ENCODE assay signal across 8 cellular contexts in genomic region chr6:89829591-89830384, GRCh38. TPM values are rescaled to one million over a fixed set of nuclear protein-coding genes. Genes with fewer than 3 reads are reported as not detected.
DNase-seq lines count a peak whose midpoint lies in the region; ATAC-seq and TF ChIP-seq lines count a peak whose summit lies in the region.

CASP8AP2 (plus strand) TSS chr6:89829880.

- H3K27me3 ChIP-seq in ACC112 (ENCODE audit: insufficient read depth, low read length) (no peaks in the 10 kb centered on the region), mammary epithelial cell (ENCODE audit: insufficient read depth, low read length) (no peaks in the 10 kb centered on the region), smooth muscle cell (ENCODE audit: low read depth) (no peaks in the 10 kb centered on the region)

- TF ChIP-seq CTCF in VCaP (conservative IDR thresholded peaks at IDR 0.05) (no peak), mammary epithelial cell (conservative IDR thresholded peaks at IDR 0.05 in 1 of 2, IDR thresholded peaks at IDR 0.05 in 1 of 2; ENCODE audit: extremely low read depth in 1 of 2, insufficient read depth in 1 of 2, low read depth in 1 of 2, low read length in 2 of 2) (no peak), smooth muscle cell (IDR thresholded peaks at IDR 0.05; ENCODE audit: borderline replicate concordance, insufficient read depth, poor library complexity, severe bottlenecking) (no peak)

- peak; percentile 97 for DNase-seq in NCI-H2196 treated with DMSO at 0.1 percent for 48 hours (lab: John Stamatoyannopoulos, UW; ENCODE audit: unreplicated experiment)
- DNase-seq in mammary epithelial cell: peak; percentile 99
- DNase-seq in iPS-NIHi11 (ENCODE audit: low spot score): peak; percentile 95
- DNase-seq in smooth muscle cell (lab: John Stamatoyannopoulos, UW; ENCODE audit: unreplicated experiment): peak; percentile 68

- TSS peak; percentile 57 for BruUV-seq in mammary epithelial cell (replicated peaks; lab: Mats Ljungman, UMichigan)

- H3K4me3 ChIP-seq in ACC112 (ENCODE audit: low read depth, low read length) (peak within 1 kb of the TSS; percentile 96), mammary epithelial cell (replicated peaks in 1 of 3; ENCODE audit: insufficient read depth in 1 of 3, low read depth in 2 of 3, low read length in 3 of 3) (peak within 1 kb of the TSS; percentile 80 to 95 (median 81)), smooth muscle cell (peak within 1 kb of the TSS; percentile 90)

- H4K20me1 ChIP-seq in mammary epithelial cell (ENCODE audit: insufficient read depth, low read length) (no peaks in the 10 kb centered on the region), smooth muscle cell (ENCODE audit: low read depth) (no peaks in the 10 kb centered on the region)

- H2AFZ ChIP-seq in ACC112 (ENCODE audit: low read length, unreplicated experiment) (peak within 1 kb of the TSS; percentile 97), mammary epithelial cell (ENCODE audit: low read depth, low read length) (peak within 1 kb of the TSS; percentile 98), smooth muscle cell (ENCODE audit: low read depth) (peak within 1 kb of the TSS; percentile 98)

- in situ Hi-C loops in mammary epithelial cell (cut with MboI; ENCODE audit: low sequenced_read_pairs in 2 of 2): no loop called here

- H3F3A ChIP-seq in smooth muscle cell (ENCODE audit: low read depth): no peaks in the 10 kb centered on the region

- H3K9ac ChIP-seq in mammary epithelial cell (ENCODE audit: insufficient read depth, low read length) (peak within 1 kb of the TSS; percentile 83), smooth muscle cell (ENCODE audit: low read depth) (peak within 1 kb of the TSS; percentile 70)

- peak within 1 kb of the TSS; percentile 11; the same call in 1 of the 2 replicates for H3K27ac ChIP-seq in ACC112 (ENCODE audit: low read depth, low read length)
- H3K27ac ChIP-seq in VCaP: peak within 1 kb of the TSS; percentile 85
- H3K27ac ChIP-seq in mammary epithelial cell (ENCODE audit: insufficient read depth, low read depth, low read length): peak within 1 kb of the TSS; percentile 75
- peak within 1 kb of the TSS; percentile 34 for H3K27ac ChIP-seq in smooth muscle cell (ENCODE audit: low read depth)

- H3K79me2 ChIP-seq in ACC112 (ENCODE audit: control insufficient read depth, insufficient read depth, low read length, unreplicated experiment) (peaks cover 34% of the 10 kb centered on the region), mammary epithelial cell (ENCODE audit: insufficient read depth, low read length) (peaks cover 40% of the 10 kb centered on the region), smooth muscle cell (ENCODE audit: low read depth) (peaks cover 21% of the 10 kb centered on the region)

- 0% methylated on average over 6 of the region's 44 CpGs for WGBS in mammary epithelial cell (ENCODE audit: low coverage, missing lambda C conversion rate)
- 1% methylated on average over 36 of the region's 44 CpGs for WGBS in smooth muscle cell (ENCODE audit: low lambda C conversion rate)

- CTCF ChIA-PET in mammary epithelial cell (lab: Charles Lee; ENCODE audit: low non-redundant PET): interaction anchor here (0.6 to 1.0 kb wide), 4 partner anchors 12 to 1885 kb away, joined by 3 to 6 read pairs (median 4); partner anchors contain the start of gene LYRM2

- intact Hi-C loops in mammary epithelial cell (cut with micrococcal nuclease): loop anchor here (1.0 kb wide), 1 partner anchor 10 kb away; the partner anchor contains the start of gene MDN1

- H3K36me3 ChIP-seq in ACC112 (ENCODE audit: insufficient read depth, low read length) (peaks cover 4% of the 10 kb centered on the region), mammary epithelial cell (ENCODE audit: insufficient read depth, low read length) (peaks cover 6% of the 10 kb centered on the region), smooth muscle cell (ENCODE audit: low read depth) (no peaks in the 10 kb centered on the region)

- no peaks in the 10 kb centered on the region for H3K9me3 ChIP-seq in mammary epithelial cell (replicated peaks; ENCODE audit: insufficient read depth, low read length)
- no peaks in the 10 kb centered on the region for H3K9me3 ChIP-seq in smooth muscle cell (replicated peaks; ENCODE audit: low read depth)

- H3K4me2 ChIP-seq in mammary epithelial cell (ENCODE audit: insufficient read depth, low read depth, low read length) (peak within 1 kb of the TSS; percentile 93), smooth muscle cell (peak within 1 kb of the TSS; percentile 97)

- dilution Hi-C loops in mammary epithelial cell (cut with HindIII; ENCODE audit: low sequenced_read_pairs): no loop called here

- ATAC-seq in GM18870 (IDR thresholded peaks at IDR 0.05; ENCODE audit: unreplicated experiment): peak; percentile 96
- peak; percentile 97 for ATAC-seq in HG03135 (IDR thresholded peaks at IDR 0.05; ENCODE audit: unreplicated experiment)

- H3K4me1 ChIP-seq in ACC112 (ENCODE audit: control insufficient read depth, insufficient read depth, low read length, unreplicated experiment): peaks cover 6% of the 10 kb centered on the region
- H3K4me1 ChIP-seq in mammary epithelial cell (ENCODE audit: insufficient read depth, low read length): no peaks in the 10 kb centered on the region
- peaks cover 15% of the 10 kb centered on the region for H3K4me1 ChIP-seq in smooth muscle cell (ENCODE audit: low read depth)

RNA-seq across cellular contexts. Expression of gene CASP8AP2, which starts in this region (rescaled TPM):
- 10 to 100 TPM; 10.8 to 14.2 TPM for total RNA-seq in mammary epithelial cell
- polyA plus RNA-seq in mammary epithelial cell: 6.0 TPM
- 5.9 TPM for polyA minus RNA-seq in mammary epithelial cell
- total RNA-seq in smooth muscle cell: 18.7 and 21.2 TPM in 2 replicates
- polyA plus RNA-seq in smooth muscle cell: 13.3 and 14.0 TPM in 2 replicates

Comparison
In these comparisons a context has a peak if more than half of its experiments do, and no peak if none do; other contexts are left out.
1. Peak in every context shown above with its lines: DNase-seq, ATAC-seq, H3K4me3 ChIP-seq and H3K27ac ChIP-seq.
2. H3K27ac ChIP-seq: peak in every context shown above with its lines; median percentile 85 in VCaP; 75 in mammary epithelial cell; 34 in smooth muscle cell; 11 in ACC112.